In genomic region chr2:39377226-39377939, GRCh38 we compare ENCODE assay signal across 9 cellular contexts. TPM values are rescaled to one million over a fixed set of nuclear protein-coding genes. Genes with fewer than 3 reads are reported as not detected.
A peak's percentile ranks its signal among the peaks of the same experiment; 100 is the strongest.
DNase-seq lines count a peak whose midpoint lies in the region; ATAC-seq and TF ChIP-seq lines count a peak whose summit lies in the region.
"Had no signal": no experiment of that assay in that cellular context is flagged by ENCODE, and none has a peak within 500 bp of the region (broad histone marks: within the 10 kb centered on the region; RNA-seq: fewer than 3 reads in every experiment).

No MANE protein-coding gene starts in this region.

- no peak for DNase-seq in GM23338 (ENCODE audit: low spot score)
- DNase-seq in NAMALWA (ENCODE audit: low spot score), result peak; percentile 68
- peak; percentile 27 for DNase-seq in germinal center (ENCODE audit: low spot score)
- DNase-seq in CD8-positive, alpha-beta memory T cell, result no peak
- no peak for DNase-seq in AG20443 (ENCODE audit: low spot score)
- DNase-seq in activated effector memory CD4-positive, alpha-beta T cell treated with anti-CD3 and anti-CD28 coated beads, Interleukin-2, amount 50 U/mL, for 16 hours, result no peak

- H4K20me1 ChIP-seq in GM23338 (replicated peaks; ENCODE audit: insufficient read depth), result no peaks in the 10 kb centered on the region

- H3K4me3 Mint-ChIP-seq in GM23338, result no peak overlapping the region
- H3K4me3 Mint-ChIP-seq in CD8-positive, alpha-beta memory T cell, result no peak overlapping the region

- H3K9me3 ChIP-seq in CD8-positive, alpha-beta memory T cell (ENCODE audit: low read length), result no peaks in the 10 kb centered on the region

- H3K4me3 ChIP-seq in GM23338, result no peak overlapping the region
- H3K4me3 ChIP-seq in CD8-positive, alpha-beta memory T cell (ENCODE audit: low read length), result no peak overlapping the region

- peaks cover 43% of the 10 kb centered on the region for H3K4me1 ChIP-seq in GM23338 (ENCODE audit: insufficient read depth)
- no peaks in the 10 kb centered on the region for H3K4me1 ChIP-seq in CD8-positive, alpha-beta memory T cell (ENCODE audit: insufficient read depth, low read length)

- peaks cover 17% of the 10 kb centered on the region; the same call in 2 of the 3 replicates for H3K9me3 Mint-ChIP-seq in GM23338
- H3K9me3 Mint-ChIP-seq in CD8-positive, alpha-beta memory T cell, result peaks cover 0 to 2% (median 0%) of the 10 kb centered on the region in 5 donors

- no peaks in the 10 kb centered on the region for H3K27me3 ChIP-seq in GM23338 (ENCODE audit: insufficient read depth)
- H3K27me3 ChIP-seq in CD8-positive, alpha-beta memory T cell (ENCODE audit: insufficient read depth, low read length, poor library complexity, severe bottlenecking), result no peaks in the 10 kb centered on the region

- H3K79me2 ChIP-seq in GM23338 (replicated peaks; ENCODE audit: insufficient read depth), result peaks cover 97% of the 10 kb centered on the region

- POLR2A ChIA-PET in CD8-positive, alpha-beta memory T cell (lab: Charles Lee), result interaction anchor here (0.6 kb wide), 1 partner anchor 154 kb away, joined by 3 read pairs; no protein-coding TSS in a partner anchor

- peak overlapping the region; percentile 15 for H3K27ac Mint-ChIP-seq in GM23338
- H3K27ac Mint-ChIP-seq in CD8-positive, alpha-beta memory T cell, result no peak overlapping the region

- ATAC-seq in GM18520 (IDR thresholded peaks at IDR 0.05; ENCODE audit: unreplicated experiment) (peak; percentile 55), GM23338 (no peak), HG02840 (IDR thresholded peaks at IDR 0.05; ENCODE audit: low FRiP score, unreplicated experiment) (no peak)

- no peaks in the 10 kb centered on the region for H3K9me2 ChIP-seq in GM23338 (ENCODE audit: insufficient read depth)

- H3K27ac ChIP-seq in GM23338 (ENCODE audit: low read depth), result peak overlapping the region; percentile 40
- no peak overlapping the region for H3K27ac ChIP-seq in CD8-positive, alpha-beta memory T cell (ENCODE audit: low read depth, low read length)
- H3K27ac ChIP-seq: epithelial cell of prostate had no signal

- TF ChIP-seq CTCF in GM23338 (conservative IDR thresholded peaks at IDR 0.05; ENCODE audit: low read depth in 2 of 2), result no peak

- H3F3A ChIP-seq in GM23338 (replicated peaks; ENCODE audit: low read depth), result no peaks in the 10 kb centered on the region

- no peaks in the 10 kb centered on the region for H3K36me3 ChIP-seq in GM23338 (ENCODE audit: insufficient read depth)
- no peaks in the 10 kb centered on the region for H3K36me3 ChIP-seq in CD8-positive, alpha-beta memory T cell (ENCODE audit: insufficient read depth, low read length)

- peaks cover 2% of the 10 kb centered on the region for H3K27me3 Mint-ChIP-seq in GM23338 (ENCODE audit: insufficient read depth, low read depth, poor library complexity)
- no peaks in the 10 kb centered on the region for H3K27me3 Mint-ChIP-seq in CD8-positive, alpha-beta memory T cell

- CTCF ChIA-PET in CD8-positive, alpha-beta memory T cell (lab: Charles Lee), result interaction anchor here (1.1 kb wide), 1 partner anchor 353 kb away, joined by 3 read pairs; no protein-coding TSS in a partner anchor

- peaks cover 42% of the 10 kb centered on the region for H3K4me1 Mint-ChIP-seq in GM23338
- peaks cover 5 to 25% (median 7%) of the 10 kb centered on the region in 3 donors for H3K4me1 Mint-ChIP-seq in CD8-positive, alpha-beta memory T cell

- no peak overlapping the region for H2AFZ ChIP-seq in GM23338

- peaks cover 39% of the 10 kb centered on the region for H3K36me3 Mint-ChIP-seq in GM23338 (ENCODE audit: low read depth)
- peaks cover 18 to 31% (median 23%) of the 10 kb centered on the region in 3 donors for H3K36me3 Mint-ChIP-seq in CD8-positive, alpha-beta memory T cell

- peak overlapping the region; percentile 25; the same call in 1 of the 2 replicates for H3K4me2 ChIP-seq in GM23338

TF ChIP-seq in GM23338, 12 proteins besides CTCF, POLR2A, EP300 and RAD21:
- TF ChIP-seq ZNF331 (CRISPR knock-in tag; IDR thresholded peaks at IDR 0.05; ENCODE audit: low read depth) (no peak), EZH2 (IDR thresholded peaks at IDR 0.05; ENCODE audit: low read depth, unreplicated experiment) (no peak), STAT1 (IDR thresholded peaks at IDR 0.05; ENCODE audit: unreplicated experiment) (no peak), JUNB (IDR thresholded peaks at IDR 0.05; ENCODE audit: unreplicated experiment) (no peak), CREB1 (CRISPR knock-in tag; IDR thresholded peaks at IDR 0.05; ENCODE audit: low read depth) (no peak), ZNF114 (CRISPR knock-in tag; IDR thresholded peaks at IDR 0.05) (no peak), NANOG (IDR thresholded peaks at IDR 0.05; ENCODE audit: borderline replicate concordance) (no peak)

RNA-seq across cellular contexts. Expression of gene MAP4K3, which starts 59.7 kb away (rescaled TPM):
- 80.9 and 90.7 TPM in 2 replicates for total RNA-seq in GM23338 (2014; rRNA removed; shearing (Covaris generic))
- polyA plus RNA-seq in GM23338 (2016; fragmentation: Nextera tagmentation; extraction: Ambion mirVana), result 27.4 and 33.0 TPM in 2 replicates
- total RNA-seq in CD8-positive, alpha-beta memory T cell, result 1 to 10 TPM; 7.0 to 8.2 TPM
- 2.7 TPM for polyA plus RNA-seq in CD8-positive, alpha-beta memory T cell

Comparison
In these comparisons a context has a peak if more than half of its experiments do, and no peak if none do; other contexts are left out.
1. DNase-seq: peak in NAMALWA (single experiment) and germinal center (single experiment); none in GM23338 (single experiment), CD8-positive, alpha-beta memory T cell (0 of 5), AG20443 (single experiment) and activated effector memory CD4-positive, alpha-beta T cell treated with anti-CD3 and anti-CD28 coated beads, Interleukin-2, amount 50 U/mL, for 16 hours (single experiment).